In genomic region chr17:64505320-64506200, GRCh38 we compare ENCODE assay signal across 8 cellular contexts. TPM values are rescaled to one million over a fixed set of nuclear protein-coding genes. Genes with fewer than 3 reads are reported as not detected.
A peak's percentile ranks its signal among the peaks of the same experiment; 100 is the strongest.
DNase-seq lines count a peak whose midpoint lies in the region; ATAC-seq and TF ChIP-seq lines count a peak whose summit lies in the region.

No MANE protein-coding gene starts in this region.

- H3K27me3 ChIP-seq in BJ (ENCODE audit: control insufficient read depth, insufficient read depth, low read length) (no peaks in the 10 kb centered on the region), heart left ventricle (no peaks in the 10 kb centered on the region), tibial artery (no peaks in the 10 kb centered on the region)

- WGBS in adipose tissue, 3 donors: 0% methylated on average over 74 to 76 of the region's 76 CpGs
- 0% methylated on average over 64 to 76 of the region's 76 CpGs for WGBS in heart left ventricle, 4 donors

- H3K27ac ChIP-seq in adipose tissue (ENCODE audit: low read depth, low read length) (peak overlapping the region; percentile 100), heart left ventricle (peak overlapping the region; percentile 96 to 100 (median 99)), tibial artery (peak overlapping the region; percentile 99 to 100)

- intact Hi-C loops in heart left ventricle (cut with DNase I): loop anchor here in 2 of 10 donors (5.0 to 10.0 kb wide), 4 partner anchors 201 to 681 kb away; partner anchors contain the start of genes FTSJ3 (in 1 of the 2) and PSMC5 (in 1 of the 2)
- intact Hi-C loops in tibial artery (cut with DNase I; ENCODE audit: low total_unique reads): no loop called here

- H3K36me3 ChIP-seq in BJ (ENCODE audit: control insufficient read depth, insufficient read depth, low read length) (peaks cover 28% of the 10 kb centered on the region), heart left ventricle (peaks cover 14 to 66% (median 62%) of the 10 kb centered on the region in 9 donors), tibial artery (peaks cover 49 to 65% (median 49%) of the 10 kb centered on the region in 3 donors)

- H3K4me3 ChIP-seq in BJ (ENCODE audit: low read depth, low read length) (peak overlapping the region; percentile 99), heart left ventricle (peak overlapping the region; percentile 77 to 99 (median 88)), tibial artery (peak overlapping the region; percentile 88 to 97)

- CTCF ChIA-PET in BJ (lab: Yijun Ruan, JAX): interaction anchor here (0.5 to 7.5 kb wide), 6 partner anchors 8 to 143 kb away, joined by 3 to 33 read pairs (median 5); partner anchors contain the start of gene POLG2

- H3K4me1 ChIP-seq in heart left ventricle (peaks cover 14 to 65% (median 59%) of the 10 kb centered on the region in 12 donors), tibial artery (peaks cover 8 to 64% (median 53%) of the 10 kb centered on the region in 4 donors)

- TF ChIP-seq CTCF in BJ (IDR thresholded peaks at IDR 0.05; ENCODE audit: insufficient read depth, low read depth, low read length) (no peak), heart left ventricle (IDR thresholded peaks at IDR 0.05) (no peak), tibial artery (IDR thresholded peaks at IDR 0.05) (no peak)

- H3K9me3 ChIP-seq in heart left ventricle (no peaks in the 10 kb centered on the region), tibial artery (no peaks in the 10 kb centered on the region)

- DNase-seq in BJ (ENCODE audit: low read depth) (peak; percentile 18), NCI-H1417 treated with DMSO at 0.1 percent for 48 hours (lab: John Stamatoyannopoulos, UW) (peak; percentile 39), T follicular helper cell (ENCODE audit: low read depth) (peak; percentile 73), heart left ventricle (peak; percentile 90 to 95 (median 94)), pons (ENCODE audit: low spot score) (peak; percentile 85), tibial artery (peak; percentile 91 to 96)

- ATAC-seq in GM21515 (IDR thresholded peaks at IDR 0.05; ENCODE audit: unreplicated experiment) (peak; percentile 26), heart left ventricle (peak; percentile 66 to 75 (median 70))

- POLR2A ChIA-PET in BJ (lab: Charles Lee): interaction anchor here (0.5 to 1.2 kb wide), 11 partner anchors 9 to 1465 kb away, joined by 3 to 20 read pairs (median 5); partner anchors contain the start of gene POLG2

- TF ChIP-seq POLR2A in heart left ventricle (IDR thresholded peaks at IDR 0.05): peak in 1 of 2 donors; percentile 55

RNA-seq across cellular contexts. Expression of gene DDX5, which starts 0.5 kb away (rescaled TPM):
- polyA plus RNA-seq in BJ (2011; rRNA removed): 636 and 850 TPM in 2 replicates
- polyA minus RNA-seq in BJ (2011; rRNA and poly(A)+ RNA removed): 589 and 728 TPM in 2 replicates
- polyA plus RNA-seq in adipose tissue: 100 to 1,000 TPM; 162 to 684 (median 514) TPM
- total RNA-seq in heart left ventricle: 100 to 1,000 TPM; 183 to 521 (median 332) TPM
- 100 to 1,000 TPM; 254 to 382 TPM for polyA plus RNA-seq in heart left ventricle

RNA-seq across cellular contexts. Expression of gene CEP95, which starts 1.2 kb away (rescaled TPM):
- 17.6 and 26.3 TPM in 2 replicates for polyA plus RNA-seq in BJ (2011; rRNA removed)
- 9.5 and 9.8 TPM in 2 replicates for polyA minus RNA-seq in BJ (2011; rRNA and poly(A)+ RNA removed)
- polyA plus RNA-seq in adipose tissue: 10 to 100 TPM; 15.5 to 34.8 (median 19.6) TPM
- total RNA-seq in heart left ventricle: 10 to 100 TPM in 7 of 9 donors, 1 to 10 TPM in 2; 9.4 to 25.1 (median 13.1) TPM
- 10 to 100 TPM; 10.6 to 15.4 TPM for polyA plus RNA-seq in heart left ventricle

RNA-seq across cellular contexts. Expression of gene POLG2, which starts 8.7 kb away (rescaled TPM):
- 4.5 and 5.7 TPM in 2 replicates for polyA plus RNA-seq in BJ (2011; rRNA removed)
- polyA minus RNA-seq in BJ (2011; rRNA and poly(A)+ RNA removed): 3.9 and 4.1 TPM in 2 replicates
- polyA plus RNA-seq in adipose tissue: 1 to 10 TPM; 5.2 to 9.9 (median 7.2) TPM
- 1 to 10 TPM; 1.4 to 8.7 (median 5.7) TPM for total RNA-seq in heart left ventricle
- 1 to 10 TPM; 5.4 to 5.9 TPM for polyA plus RNA-seq in heart left ventricle

RNA-seq across cellular contexts. Expression of gene MILR1, which starts 56.6 kb away (rescaled TPM):
- polyA plus RNA-seq in BJ (2011; rRNA removed): 0.75 and 1.8 TPM in 2 replicates
- 0.31 and 0.76 TPM in 2 replicates for polyA minus RNA-seq in BJ (2011; rRNA and poly(A)+ RNA removed)
- 1 to 10 TPM in 2 of 3 donors, under 1 TPM in 1; 0.53 to 9.4 (median 4.3) TPM for polyA plus RNA-seq in adipose tissue
- total RNA-seq in heart left ventricle: 10 to 100 TPM in 1 of 9 donors, 1 to 10 TPM in 7, under 1 TPM in 1; 0.95 to 23.0 (median 2.4) TPM
- polyA plus RNA-seq in heart left ventricle: 1 to 10 TPM; 1.6 to 1.7 TPM

Comparison
In these comparisons a context has a peak if more than half of its experiments do, and no peak if none do; other contexts are left out.
1. Peak in every context shown above with its lines: DNase-seq, ATAC-seq, H3K4me3 ChIP-seq and H3K27ac ChIP-seq.
2. DNase-seq: peak in every context shown above with its lines; median percentile 94 in heart left ventricle; 94 in tibial artery; 85 in pons; 73 in T follicular helper cell; 39 in NCI-H1417 treated with DMSO at 0.1 percent for 48 hours; 18 in BJ.